28 cellular contexts compared by ENCODE assay signal in the genomic region with DNA sequence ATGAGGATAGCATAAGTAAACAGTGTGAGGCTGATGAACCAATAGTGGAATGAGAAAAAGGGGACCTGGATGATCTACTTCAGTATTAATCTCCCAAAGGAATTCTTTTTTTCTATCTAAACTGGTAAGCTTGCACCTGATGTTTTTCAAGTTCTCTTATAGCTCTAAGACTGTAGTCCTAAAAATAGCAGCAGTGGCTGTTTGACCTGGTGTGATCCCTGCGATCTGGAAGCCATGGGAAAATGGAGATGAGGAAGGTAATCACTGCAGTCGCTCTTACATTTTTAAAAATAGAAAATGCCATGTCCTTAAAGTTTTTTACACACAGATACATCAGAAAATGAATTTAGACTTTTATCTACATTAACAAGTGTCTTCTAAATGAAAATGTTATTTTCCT.
"Had no signal": no experiment of that assay in that cellular context is flagged by ENCODE, and none has a peak within 500 bp of the region (broad histone marks: within the 10 kb centered on the region; RNA-seq: fewer than 3 reads in every experiment).

No MANE protein-coding gene starts in this region.

- DNase-seq: activated B cell treated with CpG ODN at 0.5 μM for 24 hours; activated CD4-positive, alpha-beta T cell treated with anti-CD3 and anti-CD28 coated beads for 48 hours; activated CD4-positive, alpha-beta T cell treated with anti-CD3 and anti-CD28 coated beads, Interleukin-2, amount 50 U/mL, for 1 hour; activated CD4-positive, alpha-beta T cell treated with anti-CD3 and anti-CD28 coated beads, Interleukin-2, amount 50 U/mL, for 48 hours; activated CD8-positive, alpha-beta memory T cell treated with anti-CD3 and anti-CD28 coated beads for 24 hours; activated CD8-positive, alpha-beta T cell treated with anti-CD3 and anti-CD28 coated beads for 36 hours; activated effector memory CD4-positive, alpha-beta T cell treated with Interleukin-2 at 50 U/mL for 16 hours; activated gamma-delta T cell treated with Interleukin-2 at 50 U/mL for 16 hours; activated naive CD4-positive, alpha-beta T cell treated with anti-CD3 and anti-CD28 coated beads, Interleukin-2, amount 50 U/mL, for 16 hours; activated naive CD4-positive, alpha-beta T cell treated with Interleukin-2 at 50 U/mL for 16 hours; activated T-cell treated with anti-CD3 and anti-CD28 coated beads, Interleukin-2, amount 50 U/mL, for 4 hours; amniotic stem cell; anterior cingulate cortex; brain microvascular endothelial cell; caudate nucleus; cortex of kidney; dermis blood vessel endothelial cell; effector CD4-positive, alpha-beta T cell; effector memory CD8-positive, alpha-beta T cell; esophagus squamous epithelium; foreskin melanocyte; T-helper 1 cell; T-helper 17 cell; T1000; WERI-Rb-1 had no signal

- ATAC-seq: activated CD4-positive, CD25-positive, alpha-beta regulatory T cell treated with anti-CD3 and anti-CD28 coated beads, Interleukin-2, amount 50 U/mL, for 24 hours; activated CD8-positive, alpha-beta T cell treated with anti-CD3 and anti-CD28 coated beads for 36 hours; activated T-cell treated with anti-CD3 and anti-CD28 coated beads, Interleukin-2, amount 50 U/mL, for 4 hours; activated T-helper 17 cell treated with anti-CD3 and anti-CD28 coated beads, Interleukin-2, amount 50 U/mL, for 72 hours; effector memory CD8-positive, alpha-beta T cell; gastroesophageal sphincter; T-helper 17 cell had no signal
